In the genomic region with DNA sequence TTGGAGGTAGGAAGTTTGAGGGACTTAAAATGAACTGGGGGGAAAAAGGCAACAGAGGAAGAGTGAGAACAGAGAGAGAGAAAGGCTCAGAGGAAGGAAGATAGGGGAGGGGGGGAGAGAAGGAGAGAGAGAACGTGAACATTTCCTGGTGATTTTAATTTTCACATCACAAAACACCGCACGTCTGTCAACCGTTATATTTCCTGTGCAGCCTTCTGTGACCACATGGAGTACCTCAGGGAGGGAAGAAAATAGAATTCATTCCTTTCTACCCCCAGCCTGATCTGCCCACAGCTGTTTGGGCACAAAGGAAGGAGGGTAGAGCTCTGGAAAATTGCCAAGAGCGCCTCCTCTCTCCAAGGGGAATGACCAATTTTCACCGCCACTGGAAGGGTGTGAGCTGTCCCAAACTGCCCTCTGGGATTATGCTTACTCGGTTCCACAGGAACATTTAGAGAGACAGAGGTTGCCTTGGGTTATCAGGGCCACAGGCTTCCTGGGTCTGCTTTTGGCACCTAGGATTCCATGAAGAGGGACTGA, we compare ENCODE assay signal across 19 cellular contexts.
"Had no signal": no experiment of that assay in that cellular context is flagged by ENCODE, and none has a peak within 500 bp of the region (broad histone marks: within the 10 kb centered on the region; RNA-seq: fewer than 3 reads in every experiment).

No MANE protein-coding gene starts in this region.

- H3K4me3 ChIP-seq: cardiac muscle cell, hepatocyte, tibial artery had no signal

- H3K9me3 ChIP-seq: tibial artery had no signal

- H3K27me3 ChIP-seq: hepatocyte, tibial artery had no signal

- FAIRE-seq: islet of Langerhans, urothelium cell line had no signal

- H3K36me3 ChIP-seq: cardiac muscle cell, tibial artery, WERI-Rb-1 had no signal

- DNase-seq: activated CD4-positive, alpha-beta T cell treated with anti-CD3 and anti-CD28 coated beads for 1 hour; activated gamma-delta T cell treated with Interleukin-2 at 50 U/mL for 16 hours; amniotic stem cell; foreskin fibroblast; mammary epithelial cell; occipital lobe; posterior cingulate gyrus; retina; stimulated activated CD4-positive, alpha-beta T cell treated with anti-CD3 and anti-CD28 coated beads, Interleukin-2, amount 100 ng/mL, for 24 hours; stimulated activated naive CD8-positive, alpha-beta T cell treated with anti-CD3 and anti-CD28 coated beads, Interleukin-15, Interleukin-2, amounts not matched to agents 100 U/mL and 50 U/mL, for 24 hours; substantia nigra; T-helper 2 cell; tibial artery; WERI-Rb-1 had no signal

- H3K4me1 ChIP-seq: tibial artery had no signal

- ATAC-seq: activated naive CD4-positive, alpha-beta T cell treated with anti-CD3 and anti-CD28 coated beads, Interleukin-2, amount 50 U/mL, for 72 hours; stimulated activated naive CD8-positive, alpha-beta T cell treated with anti-CD3 and anti-CD28 coated beads, Interleukin-15, Interleukin-2, amounts not matched to agents 100 U/mL and 50 U/mL, for 24 hours had no signal

- H3K27ac ChIP-seq: cardiac muscle cell, hepatocyte, tibial artery, WERI-Rb-1 had no signal

- H3K79me2 ChIP-seq: hepatocyte had no signal

- H3K4me2 ChIP-seq: hepatocyte had no signal

- H2AFZ ChIP-seq: hepatocyte had no signal
